ENCODE assay signal across 8 cellular contexts in the genomic region with DNA sequence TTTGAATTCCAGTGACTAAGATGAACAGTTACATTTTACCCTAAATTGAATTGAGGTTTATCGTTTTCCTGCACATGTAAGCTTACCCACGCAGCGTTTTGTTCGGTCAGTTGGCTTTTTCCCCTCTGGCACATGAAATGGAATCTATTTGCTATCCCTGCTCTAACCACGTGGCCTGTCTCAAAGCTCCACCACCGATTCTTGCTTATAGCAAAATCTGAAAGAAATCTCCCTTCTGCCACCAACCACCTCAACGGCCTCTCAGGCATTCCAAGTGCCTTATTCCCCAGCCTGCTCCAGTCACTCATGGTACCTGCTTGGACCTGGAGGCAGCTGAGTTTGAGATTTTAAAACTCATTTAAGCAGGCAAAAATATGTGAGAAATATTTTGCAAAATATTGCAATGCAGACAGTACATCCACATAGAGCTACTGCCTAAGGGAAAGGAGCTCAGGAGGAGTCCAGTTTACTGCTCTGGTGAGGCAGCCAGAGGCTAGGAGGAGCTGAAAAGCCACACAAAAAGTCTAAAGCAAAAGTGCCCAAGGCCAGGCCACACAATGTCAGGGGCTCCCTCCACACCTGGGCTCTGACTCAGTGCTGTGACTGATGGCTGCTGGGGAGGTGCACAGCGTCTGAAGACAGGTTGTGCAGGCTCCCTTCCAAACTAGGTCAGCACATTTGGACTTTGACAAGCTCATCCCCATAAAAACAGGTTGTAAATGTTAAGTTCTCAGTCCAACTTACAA. TPM values are rescaled to one million over a fixed set of nuclear protein-coding genes. Genes with fewer than 3 reads are reported as not detected.
DNase-seq lines count a peak whose midpoint lies in the region; ATAC-seq and FAIRE-seq lines count a peak whose summit lies in the region.

No MANE protein-coding gene starts in this region.

- no peaks in the 10 kb centered on the region for H3K36me3 ChIP-seq in skeletal muscle satellite cell (ENCODE audit: insufficient read depth, low read length)

- H3K36me3 Mint-ChIP-seq in activated naive CD8-positive, alpha-beta T cell treated with anti-CD3 and anti-CD28 coated beads, Interleukin-2, amount 50 U/mL, for 24 hours (ENCODE audit: low read depth): peaks cover 2% of the 10 kb centered on the region

- FAIRE-seq in GM19239 (lab: Jason Lieb, UNC): no peak

- ATAC-seq in activated naive CD8-positive, alpha-beta T cell treated with anti-CD3 and anti-CD28 coated beads, Interleukin-2, amount 50 U/mL, for 24 hours: peak; percentile 83
- peak; percentile 60 to 61 for ATAC-seq in left cardiac atrium
- no peak for ATAC-seq in HG03196 (IDR thresholded peaks at IDR 0.05; ENCODE audit: unreplicated experiment)

- peak overlapping the region; percentile 49 for H3K27ac Mint-ChIP-seq in activated naive CD8-positive, alpha-beta T cell treated with anti-CD3 and anti-CD28 coated beads, Interleukin-2, amount 50 U/mL, for 24 hours

- intact Hi-C loops in left cardiac atrium (cut with DNase I): no loop called here

- H3K4me3 Mint-ChIP-seq in activated naive CD8-positive, alpha-beta T cell treated with anti-CD3 and anti-CD28 coated beads, Interleukin-2, amount 50 U/mL, for 24 hours: no peak overlapping the region

- peaks cover 83% of the 10 kb centered on the region for H3K4me1 Mint-ChIP-seq in activated naive CD8-positive, alpha-beta T cell treated with anti-CD3 and anti-CD28 coated beads, Interleukin-2, amount 50 U/mL, for 24 hours

- no peaks in the 10 kb centered on the region for H3K27me3 Mint-ChIP-seq in activated naive CD8-positive, alpha-beta T cell treated with anti-CD3 and anti-CD28 coated beads, Interleukin-2, amount 50 U/mL, for 24 hours

- H3K4me1 ChIP-seq in skeletal muscle satellite cell (ENCODE audit: control insufficient read depth, insufficient read depth, low read length): peaks cover 83% of the 10 kb centered on the region

- no peaks in the 10 kb centered on the region for H3K9me3 Mint-ChIP-seq in activated naive CD8-positive, alpha-beta T cell treated with anti-CD3 and anti-CD28 coated beads, Interleukin-2, amount 50 U/mL, for 24 hours

- no peaks in the 10 kb centered on the region for H3K9me3 ChIP-seq in skeletal muscle satellite cell (replicated peaks; ENCODE audit: low read length)

- peak overlapping the region; percentile 71 for H3K4me2 ChIP-seq in skeletal muscle satellite cell (ENCODE audit: low read length)

- H3K27me3 ChIP-seq in skeletal muscle satellite cell (ENCODE audit: control insufficient read depth, insufficient read depth, low read length): no peaks in the 10 kb centered on the region

- peak overlapping the region; percentile 46 for H3K4me3 ChIP-seq in skeletal muscle satellite cell (ENCODE audit: low read length)

- DNase-seq in SIG-M5 treated with dmso at 0.1 percent for 504 hours (lab: John Stamatoyannopoulos, UW; ENCODE audit: unreplicated experiment): peak; percentile 20
- no peak for DNase-seq in SIG-M5 (lab: John Stamatoyannopoulos, UW)
- no peak for DNase-seq in activated naive CD8-positive, alpha-beta T cell treated with anti-CD3 and anti-CD28 coated beads, Interleukin-2, amount 50 U/mL, for 24 hours
- no peak for DNase-seq in left cardiac atrium
- DNase-seq in activated CD4-positive, alpha-beta T cell treated with anti-CD3 and anti-CD28 coated beads, Interleukin-2, amount 50 U/mL, for 1 hour: no peak
- DNase-seq in GM19239 (ENCODE audit: insufficient read length, low spot score): no peak

- peak overlapping the region; percentile 84 for H3K9ac ChIP-seq in skeletal muscle satellite cell (ENCODE audit: low read depth, low read length)

RNA-seq across cellular contexts. Expression of a gene that starts 26.4 kb away (rescaled TPM):
- 10 to 100 TPM; 49.7 to 50.9 TPM for total RNA-seq in left cardiac atrium
- total RNA-seq in skeletal muscle satellite cell (2012; rRNA removed): 24.1 and 27.3 TPM in 2 replicates
